8 cellular contexts compared by ENCODE assay signal in genomic region chrX:123788193-123788592, GRCh38. TPM values are rescaled to one million over a fixed set of nuclear protein-coding genes. Genes with fewer than 3 reads are reported as not detected.
DNase-seq lines count a peak whose midpoint lies in the region; ATAC-seq and TF ChIP-seq lines count a peak whose summit lies in the region.
"Not testable (repeated sequence)": the region's sequence is repeated elsewhere in the genome, so short reads cannot be mapped to it uniquely, and the experiment has no call there.

No MANE protein-coding gene starts in this region.

- H3K4me1 Mint-ChIP-seq in HFFc6 (ENCODE audit: low read depth): peaks cover 10% of the 10 kb centered on the region
- H3K4me1 Mint-ChIP-seq in activated T-helper 17 cell treated with anti-CD3 and anti-CD28 coated beads, Interleukin-2, amount 50 U/mL, for 72 hours: not testable (repeated sequence)

- intact Hi-C loops in mucosa of descending colon (cut with DNase I, micrococcal nuclease): not testable (repeated sequence)

- H3K36me3 Mint-ChIP-seq in HFFc6 (ENCODE audit: low read depth); activated T-helper 17 cell treated with anti-CD3 and anti-CD28 coated beads, Interleukin-2, amount 50 U/mL, for 72 hours (ENCODE audit: low read depth): not testable (repeated sequence)

- peak; percentile 50 for ATAC-seq in activated T-helper 17 cell treated with anti-CD3 and anti-CD28 coated beads, Interleukin-2, amount 50 U/mL, for 72 hours (replicated peaks)
- peak; percentile 33 for ATAC-seq in mucosa of descending colon

- peak; percentile 12 for DNase-seq in AG10803 (ENCODE audit: low read depth)
- DNase-seq in ELR (ENCODE audit: low read depth): peak; percentile 61
- peak; percentile 4 for DNase-seq in HFFc6
- peak; percentile 9 for DNase-seq in NCI-H2227 (lab: John Stamatoyannopoulos, UW; ENCODE audit: unreplicated experiment)
- peak; percentile 33 for DNase-seq in choroid plexus epithelial cell (ENCODE audit: low read depth)
- peak; percentile 19 for DNase-seq in fibroblast of the aortic adventitia (ENCODE audit: low read depth)
- not testable (repeated sequence) for DNase-seq in mucosa of descending colon

- not testable (repeated sequence) for H3K4me3 ChIP-seq in AG10803 (ENCODE audit: low read length); choroid plexus epithelial cell (ENCODE audit: low read depth, low read length); fibroblast of the aortic adventitia (ENCODE audit: low read depth, low read length); mucosa of descending colon

- not testable (repeated sequence) for H3K9me3 Mint-ChIP-seq in HFFc6; activated T-helper 17 cell treated with anti-CD3 and anti-CD28 coated beads, Interleukin-2, amount 50 U/mL, for 72 hours

- not testable (repeated sequence) for TF ChIP-seq CTCF in AG10803 (conservative IDR thresholded peaks at IDR 0.05; ENCODE audit: low read length); HFFc6 (IDR thresholded peaks at IDR 0.05); choroid plexus epithelial cell (conservative IDR thresholded peaks at IDR 0.05; ENCODE audit: low read depth, low read length); fibroblast of the aortic adventitia (IDR thresholded peaks at IDR 0.05; ENCODE audit: insufficient read depth, low read length); mucosa of descending colon (IDR thresholded peaks at IDR 0.05)

- not testable (repeated sequence) for H3K36me3 ChIP-seq in mucosa of descending colon (ENCODE audit: low read depth)

- not testable (repeated sequence) for H3K27me3 Mint-ChIP-seq in HFFc6 (ENCODE audit: insufficient read depth); activated T-helper 17 cell treated with anti-CD3 and anti-CD28 coated beads, Interleukin-2, amount 50 U/mL, for 72 hours

- H3K4me1 ChIP-seq in mucosa of descending colon (ENCODE audit: low read depth): not testable (repeated sequence)

- not testable (repeated sequence) for H3K4me3 Mint-ChIP-seq in HFFc6
- H3K4me3 Mint-ChIP-seq in activated T-helper 17 cell treated with anti-CD3 and anti-CD28 coated beads, Interleukin-2, amount 50 U/mL, for 72 hours: peak overlapping the region; percentile 5

- H3K27ac Mint-ChIP-seq in HFFc6: not testable (repeated sequence)
- H3K27ac Mint-ChIP-seq in activated T-helper 17 cell treated with anti-CD3 and anti-CD28 coated beads, Interleukin-2, amount 50 U/mL, for 72 hours: peak overlapping the region; percentile 15

- H3K9me3 ChIP-seq in mucosa of descending colon: not testable (repeated sequence)

RNA-seq across cellular contexts. Expression of gene THOC2, which starts 55.3 kb away (rescaled TPM):
- total RNA-seq in HFFc6 (2021; fragmentation: NEBNext Ultra II Directional; extraction: Animal tissue kit (Norgen Biotek cat#: 25700)): 10 to 100 TPM; 49.9 to 54.3 (median 52.9) TPM
- total RNA-seq in activated T-helper 17 cell treated with anti-CD3 and anti-CD28 coated beads, Interleukin-2, amount 50 U/mL, for 72 hours: 10 to 100 TPM; 82.6 to 83.3 TPM
- total RNA-seq in fibroblast of the aortic adventitia (ENCODE audit: low replicate concordance) (96.7 and 108 TPM in 2 replicates), mucosa of descending colon (10 to 100 TPM; 66.5 to 82.6 (median 75.8) TPM)
